8 cellular contexts compared by ENCODE assay signal in the genomic region with DNA sequence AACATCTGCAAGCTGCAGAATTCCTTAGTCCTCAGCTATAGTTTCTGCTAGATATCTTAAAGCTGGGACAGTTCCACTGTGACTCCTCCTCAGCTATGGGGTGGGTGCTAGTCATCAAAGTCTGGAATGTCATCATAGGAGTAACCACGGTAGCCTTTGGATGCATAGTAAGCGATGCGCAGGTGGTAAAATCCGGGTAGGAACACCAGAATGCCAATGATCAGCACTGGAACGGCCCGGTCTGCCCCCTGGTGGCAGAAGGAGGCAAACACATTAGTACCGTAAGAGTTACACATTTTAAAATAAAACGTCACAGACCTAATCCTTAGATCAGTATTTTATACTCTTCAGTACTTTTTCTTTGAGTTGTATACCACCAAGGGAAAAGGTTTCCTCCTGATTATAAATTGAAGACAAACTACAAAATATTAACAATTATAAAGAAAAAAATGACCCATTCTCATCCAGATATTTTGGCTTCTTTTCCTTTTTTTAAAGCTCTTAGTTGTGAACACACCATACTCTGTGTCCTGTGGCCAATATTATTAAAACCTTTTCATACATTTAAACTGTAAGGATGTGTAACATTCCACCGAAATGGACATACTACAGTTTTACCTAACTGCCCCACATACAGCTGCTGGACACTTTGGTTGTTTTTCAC. TPM values are rescaled to one million over a fixed set of nuclear protein-coding genes. Genes with fewer than 3 reads are reported as not detected.
A peak's percentile ranks its signal among the peaks of the same experiment; 100 is the strongest.
DNase-seq lines count a peak whose midpoint lies in the region; ATAC-seq, FAIRE-seq and TF ChIP-seq lines count a peak whose summit lies in the region.

No MANE protein-coding gene starts in this region.

- H3K36me3 ChIP-seq in H7 (replicated peaks; ENCODE audit: control insufficient read depth, insufficient read depth, low read length) (peaks cover 15% of the 10 kb centered on the region), HepG2 (replicated peaks in 1 of 2; ENCODE audit: control insufficient read depth in 1 of 2, insufficient read depth in 2 of 2, low read length in 2 of 2) (peaks cover 22 to 84% of the 10 kb centered on the region in 2 experiments)

- H3K27me3 ChIP-seq in CD4-positive, alpha-beta T cell (ENCODE audit: control insufficient read depth, insufficient read depth, low read length) = no peaks in the 10 kb centered on the region
- no peaks in the 10 kb centered on the region for H3K27me3 ChIP-seq in H7 (ENCODE audit: control insufficient read depth, insufficient read depth, low read length)
- no peaks in the 10 kb centered on the region for H3K27me3 ChIP-seq in HepG2 (ENCODE audit: control insufficient read depth in 1 of 2, insufficient read depth in 2 of 2, low read length in 2 of 2)

- FAIRE-seq in HepG2 (lab: Jason Lieb, UNC) = peak; percentile 88

- intact Hi-C loops in CD4-positive, alpha-beta T cell (cut with DNase I, micrococcal nuclease) = loop anchor here (1.0 to 2.0 kb wide), 3 partner anchors 44 to 494 kb away; no protein-coding TSS in a partner anchor
- intact Hi-C loops in activated CD4-positive, alpha-beta T cell treated with anti-CD3 and anti-CD28 coated beads for 36 hours (cut with DNase I, micrococcal nuclease) = loop anchor here (1.0 to 10.0 kb wide), 7 partner anchors 22 to 494 kb away; a partner anchor contains a TSS
- intact Hi-C loops in HepG2 (cut with micrococcal nuclease; ENCODE audit: unreplicated experiment) = loop anchor here (1.0 to 2.0 kb wide), 4 partner anchors 45 to 494 kb away; no protein-coding TSS in a partner anchor

- no peak overlapping the region for H3K9ac ChIP-seq in HepG2 (ENCODE audit: insufficient read depth, low read depth, low read length)

- no peaks in the 10 kb centered on the region for H3K4me1 ChIP-seq in HepG2 (ENCODE audit: insufficient read depth, low read length)

- TF ChIP-seq EP300 in HepG2 (IDR thresholded peaks at IDR 0.05; ENCODE audit: low read depth in 2 of 2, low read length in 2 of 2) (no peak), HepG2 (CRISPR knock-in tag; IDR thresholded peaks at IDR 0.05; ENCODE audit: borderline replicate concordance) (no peak)

- H2AFZ ChIP-seq in HepG2 (ENCODE audit: low read length) = no peak overlapping the region

- H3K4me2 ChIP-seq in HepG2 (ENCODE audit: low read depth, low read length) = no peak overlapping the region

- H4K20me1 ChIP-seq in HepG2 (ENCODE audit: insufficient read depth, low read length) = no peaks in the 10 kb centered on the region

- H3K36me3 Mint-ChIP-seq in CD4-positive, alpha-beta T cell (ENCODE audit: low read depth) = peaks cover 79% of the 10 kb centered on the region
- H3K36me3 Mint-ChIP-seq in activated CD4-positive, alpha-beta T cell treated with anti-CD3 and anti-CD28 coated beads for 36 hours (ENCODE audit: low read depth) = peaks cover 54% of the 10 kb centered on the region
- H3K36me3 Mint-ChIP-seq in chondrocyte (ENCODE audit: low read depth) = peaks cover 30% of the 10 kb centered on the region

- H3K4me3 ChIP-seq in H7 (ENCODE audit: insufficient read depth, low read depth, low read length) (no peak overlapping the region), HepG2 (replicated peaks in 1 of 3; ENCODE audit: insufficient read depth in 1 of 3, low read depth in 2 of 3, low read length in 3 of 3) (no peak overlapping the region)

- H3K9me3 Mint-ChIP-seq in CD4-positive, alpha-beta T cell = no peaks in the 10 kb centered on the region
- H3K9me3 Mint-ChIP-seq in activated CD4-positive, alpha-beta T cell treated with anti-CD3 and anti-CD28 coated beads for 36 hours (ENCODE audit: low read depth) = no peaks in the 10 kb centered on the region
- H3K9me3 Mint-ChIP-seq in chondrocyte (ENCODE audit: low read depth) = no peaks in the 10 kb centered on the region

- no peak for TF ChIP-seq POLR2A in HepG2 (IDR thresholded peaks at IDR 0.05; ENCODE audit: insufficient read depth in 1 of 2, low read depth in 2 of 2, low read length in 2 of 2)
- TF ChIP-seq POLR2A in GM18505 (IDR thresholded peaks at IDR 0.05; ENCODE audit: borderline replicate concordance, extremely low read depth, insufficient read depth, insufficient read length) = no peak

- ATAC-seq in CD4-positive, alpha-beta T cell (ENCODE audit: poor library complexity) = peak; percentile 95
- peak; percentile 89 for ATAC-seq in activated CD4-positive, alpha-beta T cell treated with anti-CD3 and anti-CD28 coated beads for 36 hours
- ATAC-seq in HepG2 (peak; percentile 81), GM18505 (IDR thresholded peaks at IDR 0.05; ENCODE audit: unreplicated experiment) (no peak)

- no peak overlapping the region for H3K27ac ChIP-seq in CD4-positive, alpha-beta T cell (ENCODE audit: low read depth, low read length)
- H3K27ac ChIP-seq in HepG2 (ENCODE audit: extremely low read length, insufficient read depth, low read length) = no peak overlapping the region

- WGBS in HepG2 (ENCODE audit: low lambda C conversion rate) = 26% methylated on average over 9 of the region's 9 CpGs

- peaks cover 6% of the 10 kb centered on the region for H3K79me2 ChIP-seq in HepG2 (ENCODE audit: insufficient read depth, low read length)

- TF ChIP-seq CTCF in CD4-positive, alpha-beta T cell (IDR thresholded peaks at IDR 0.05) = peak; percentile 97
- peak; percentile 98 for TF ChIP-seq CTCF in chondrocyte (IDR thresholded peaks at IDR 0.05)
- TF ChIP-seq CTCF in HepG2 (CRISPR knock-in tag; IDR thresholded peaks at IDR 0.05) = peak; percentile 95

- in situ Hi-C loops in HepG2 (cut with HindIII; ENCODE audit: extremely low pct_ligation_motif_present, low pct_unique_long_range_greater_than_20kb) = loop anchor here (10.0 kb wide), 1 partner anchor 106 kb away; no protein-coding TSS in a partner anchor

- H3K27me3 Mint-ChIP-seq in CD4-positive, alpha-beta T cell = no peaks in the 10 kb centered on the region
- H3K27me3 Mint-ChIP-seq in activated CD4-positive, alpha-beta T cell treated with anti-CD3 and anti-CD28 coated beads for 36 hours = no peaks in the 10 kb centered on the region
- no peaks in the 10 kb centered on the region for H3K27me3 Mint-ChIP-seq in chondrocyte (ENCODE audit: low read depth)

- peak; percentile 94 for TF ChIP-seq RAD21 in HepG2 (CRISPR knock-in tag; IDR thresholded peaks at IDR 0.05)

- peaks cover 17% of the 10 kb centered on the region for H3K4me1 Mint-ChIP-seq in CD4-positive, alpha-beta T cell (ENCODE audit: low read depth)
- peaks cover 5% of the 10 kb centered on the region for H3K4me1 Mint-ChIP-seq in activated CD4-positive, alpha-beta T cell treated with anti-CD3 and anti-CD28 coated beads for 36 hours
- H3K4me1 Mint-ChIP-seq in chondrocyte (ENCODE audit: low read depth) = peaks cover 3% of the 10 kb centered on the region

- H3K9me3 ChIP-seq in CD4-positive, alpha-beta T cell (ENCODE audit: control insufficient read depth, low read length) = no peaks in the 10 kb centered on the region
- H3K9me3 ChIP-seq in HepG2 (ENCODE audit: low read length) = no peaks in the 10 kb centered on the region

- DNase-seq in CD4-positive, alpha-beta T cell = peak; percentile 60 to 83 (median 72)
- peak; percentile 82 for DNase-seq in H7
- DNase-seq in NCI-H2227 (lab: John Stamatoyannopoulos, UW; ENCODE audit: unreplicated experiment) = peak; percentile 71
- DNase-seq in activated CD4-positive, alpha-beta T cell treated with anti-CD3 and anti-CD28 coated beads for 36 hours = peak; percentile 84
- DNase-seq in chondrocyte (ENCODE audit: low spot score) = no peak
- peak; percentile 63 for DNase-seq in HepG2 (ENCODE audit: low spot score)
- DNase-seq in stimulated activated CD4-positive, alpha-beta T cell treated with anti-CD3 and anti-CD28 coated beads, TNF-alpha, amount 100 ng/mL, for 1 hour (ENCODE audit: low read depth in 3 of 3, low spot score in 1 of 3) = peak; percentile 35 to 72 (median 52)

- POLR2A ChIA-PET in CD4-positive, alpha-beta T cell (lab: Charles Lee) = interaction anchor here (1.1 to 2.8 kb wide), 3 partner anchors 24 to 44 kb away, joined by 4 to 14 read pairs (median 5); a partner anchor contains a TSS
- POLR2A ChIA-PET in activated CD4-positive, alpha-beta T cell treated with anti-CD3 and anti-CD28 coated beads for 36 hours (lab: Charles Lee) = interaction anchor here (0.6 kb wide), 1 partner anchor 16 kb away, joined by 3 read pairs; no protein-coding TSS in a partner anchor
- POLR2A ChIA-PET in HepG2 (lab: Yijun Ruan, JAX) = interaction anchor here (0.8 to 1.1 kb wide), 2 partner anchors 19 to 26 kb away, joined by 3 read pairs; a partner anchor contains a TSS

- CTCF ChIA-PET in CD4-positive, alpha-beta T cell (lab: Charles Lee) = interaction anchor here (0.6 to 3.4 kb wide), 18 partner anchors 8 to 320 kb away, joined by 3 to 31 read pairs (median 4); a partner anchor contains a TSS
- CTCF ChIA-PET in activated CD4-positive, alpha-beta T cell treated with anti-CD3 and anti-CD28 coated beads for 36 hours (lab: Charles Lee) = interaction anchor here (0.5 to 5.2 kb wide), 46 partner anchors 10 to 435 kb away, joined by 3 to 63 read pairs (median 4); a partner anchor contains a TSS
- CTCF ChIA-PET in HepG2 (lab: Yijun Ruan, JAX; ENCODE audit: low intra/inter-chr PET ratio, low total read pairs) = interaction anchor here (0.7 to 1.5 kb wide), 6 partner anchors 44 to 360 kb away, joined by 3 to 17 read pairs (median 6); no protein-coding TSS in a partner anchor

- H3K27ac Mint-ChIP-seq in CD4-positive, alpha-beta T cell = peak overlapping the region; percentile 52
- H3K27ac Mint-ChIP-seq in activated CD4-positive, alpha-beta T cell treated with anti-CD3 and anti-CD28 coated beads for 36 hours = no peak overlapping the region
- peak overlapping the region; percentile 4 for H3K27ac Mint-ChIP-seq in chondrocyte (ENCODE audit: unreplicated experiment)

- no peak overlapping the region for H3K4me3 Mint-ChIP-seq in CD4-positive, alpha-beta T cell
- no peak overlapping the region for H3K4me3 Mint-ChIP-seq in activated CD4-positive, alpha-beta T cell treated with anti-CD3 and anti-CD28 coated beads for 36 hours
- H3K4me3 Mint-ChIP-seq in chondrocyte (ENCODE audit: unreplicated experiment) = no peak overlapping the region

- BruUV-seq in HepG2 (replicated peaks; lab: Mats Ljungman, UMichigan) = no TSS peak

RNA-seq across cellular contexts. Expression of a gene that starts 12.1 kb away (rescaled TPM):
- 10 to 100 TPM; 22.6 to 27.1 TPM for total RNA-seq in CD4-positive, alpha-beta T cell
- total RNA-seq in H7 (2014; rRNA removed; shearing (Covaris generic)) = 119 and 138 TPM in 2 replicates
- 10 to 100 TPM; 63.7 to 66.3 TPM for total RNA-seq in activated CD4-positive, alpha-beta T cell treated with anti-CD3 and anti-CD28 coated beads for 36 hours
- total RNA-seq in chondrocyte (92.8 to 118 TPM (median 93.8 TPM) in 3 replicates), HepG2 (2016; rRNA removed; fragmentation: Illumina TruSeq; extraction: Trizol) (158 and 192 TPM in 2 replicates)
- 122 and 175 TPM in 2 replicates for total RNA-seq in HepG2 (2016; cell fraction: cytosol; rRNA removed; fragmentation: Illumina TruSeq; extraction: Trizol; ENCODE audit: low read depth)
- 162 and 186 TPM in 2 replicates for total RNA-seq in HepG2 (2016; cell fraction: insoluble cytoplasmic fraction; rRNA removed; fragmentation: Illumina TruSeq; extraction: Trizol)
- 303 and 344 TPM in 2 replicates for total RNA-seq in HepG2 (2016; cell fraction: membrane; rRNA removed; fragmentation: Illumina TruSeq; extraction: Trizol)
- total RNA-seq in HepG2 (2016; cell fraction: nucleus; rRNA removed; fragmentation: Illumina TruSeq; extraction: Trizol) = 81.6 and 92.8 TPM in 2 replicates
- polyA plus RNA-seq in HepG2 (2011; rRNA removed) = 250 and 325 TPM in 2 replicates
- 211 and 253 TPM in 2 replicates for polyA plus RNA-seq in HepG2 (2011; cell fraction: cytosol; rRNA removed)
- 57.2 and 73.6 TPM in 2 replicates for polyA plus RNA-seq in HepG2 (2011; cell fraction: nucleus; rRNA removed)
- 159 and 220 TPM in 2 replicates for polyA plus RNA-seq in HepG2 (2012)
- polyA plus RNA-seq in HepG2 (2016; cell fraction: cytosol; fragmentation: Illumina TruSeq; extraction: Trizol; ENCODE audit: low read depth) = 251 and 392 TPM in 2 replicates
- polyA plus RNA-seq in HepG2 (2016; cell fraction: insoluble cytoplasmic fraction; fragmentation: Illumina TruSeq; extraction: Trizol; ENCODE audit: low read depth) = 347 and 364 TPM in 2 replicates
- 489 and 569 TPM in 2 replicates for polyA plus RNA-seq in HepG2 (2016; cell fraction: membrane; fragmentation: Illumina TruSeq; extraction: Trizol; ENCODE audit: low read depth)
- polyA plus RNA-seq in HepG2 (2016; cell fraction: nucleus; fragmentation: Illumina TruSeq; extraction: Trizol; ENCODE audit: insufficient read depth, low read depth) = 196 and 201 TPM in 2 replicates
- polyA minus RNA-seq in HepG2 (2011; rRNA and poly(A)+ RNA removed; ENCODE audit: low replicate concordance) = 35.1 and 119 TPM in 2 replicates
- 82.6 and 91.2 TPM in 2 replicates for polyA minus RNA-seq in HepG2 (2011; cell fraction: cytosol; rRNA and poly(A)+ RNA removed)
- 41.5 and 46.2 TPM in 2 replicates for polyA minus RNA-seq in HepG2 (2011; cell fraction: nucleus; rRNA and poly(A)+ RNA removed)

RNA-seq across cellular contexts. Expression of a gene that starts 18.9 kb away (rescaled TPM):
- 10 to 100 TPM; 32.6 to 33.0 TPM for total RNA-seq in CD4-positive, alpha-beta T cell
- 294 and 304 TPM in 2 replicates for total RNA-seq in H7 (2014; rRNA removed; shearing (Covaris generic))
- total RNA-seq in activated CD4-positive, alpha-beta T cell treated with anti-CD3 and anti-CD28 coated beads for 36 hours = 100 to 1,000 TPM; 494 to 576 TPM
- total RNA-seq in chondrocyte = 46.3 to 117 TPM (median 49.4 TPM) in 3 replicates
- 655 and 1,008 TPM in 2 replicates for total RNA-seq in HepG2 (2016; rRNA removed; fragmentation: Illumina TruSeq; extraction: Trizol)
- total RNA-seq in HepG2 (2016; cell fraction: cytosol; rRNA removed; fragmentation: Illumina TruSeq; extraction: Trizol; ENCODE audit: low read depth) = 98.8 and 107 TPM in 2 replicates
- total RNA-seq in HepG2 (2016; cell fraction: insoluble cytoplasmic fraction; rRNA removed; fragmentation: Illumina TruSeq; extraction: Trizol) = 668 and 1,045 TPM in 2 replicates
- total RNA-seq in HepG2 (2016; cell fraction: membrane; rRNA removed; fragmentation: Illumina TruSeq; extraction: Trizol) = 125 and 133 TPM in 2 replicates
- 265 and 280 TPM in 2 replicates for total RNA-seq in HepG2 (2016; cell fraction: nucleus; rRNA removed; fragmentation: Illumina TruSeq; extraction: Trizol)
- polyA plus RNA-seq in HepG2 (2011; rRNA removed) = 174 and 229 TPM in 2 replicates
- 262 and 317 TPM in 2 replicates for polyA plus RNA-seq in HepG2 (2011; cell fraction: cytosol; rRNA removed)
- polyA plus RNA-seq in HepG2 (2011; cell fraction: nucleus; rRNA removed) = 129 and 154 TPM in 2 replicates
- 119 and 185 TPM in 2 replicates for polyA plus RNA-seq in HepG2 (2012)
- polyA plus RNA-seq in HepG2 (2016; cell fraction: cytosol; fragmentation: Illumina TruSeq; extraction: Trizol; ENCODE audit: low read depth) = 44.9 and 46.3 TPM in 2 replicates
- polyA plus RNA-seq in HepG2 (2016; cell fraction: insoluble cytoplasmic fraction; fragmentation: Illumina TruSeq; extraction: Trizol; ENCODE audit: low read depth) = 1,031 and 1,115 TPM in 2 replicates
- 59.3 and 65.9 TPM in 2 replicates for polyA plus RNA-seq in HepG2 (2016; cell fraction: membrane; fragmentation: Illumina TruSeq; extraction: Trizol; ENCODE audit: low read depth)
- 404 and 418 TPM in 2 replicates for polyA plus RNA-seq in HepG2 (2016; cell fraction: nucleus; fragmentation: Illumina TruSeq; extraction: Trizol; ENCODE audit: insufficient read depth, low read depth)
- 287 and 339 TPM in 2 replicates for polyA minus RNA-seq in HepG2 (2011; rRNA and poly(A)+ RNA removed; ENCODE audit: low replicate concordance)
- 119 and 149 TPM in 2 replicates for polyA minus RNA-seq in HepG2 (2011; cell fraction: cytosol; rRNA and poly(A)+ RNA removed)
- 61.0 and 63.3 TPM in 2 replicates for polyA minus RNA-seq in HepG2 (2011; cell fraction: nucleus; rRNA and poly(A)+ RNA removed)

RNA-seq across cellular contexts. Expression of a gene that starts 26.0 kb away (rescaled TPM):
- total RNA-seq in CD4-positive, alpha-beta T cell = 10 to 100 TPM; 62.4 to 65.0 TPM
- total RNA-seq in H7 (2014; rRNA removed; shearing (Covaris generic)) = 25.1 and 27.5 TPM in 2 replicates
- total RNA-seq in activated CD4-positive, alpha-beta T cell treated with anti-CD3 and anti-CD28 coated beads for 36 hours = 10 to 100 TPM; 34.3 to 41.3 TPM
- total RNA-seq in chondrocyte = 33.0 to 46.9 TPM (median 42.9 TPM) in 3 replicates
- total RNA-seq in HepG2 (2016; rRNA removed; fragmentation: Illumina TruSeq; extraction: Trizol) = 69.6 and 81.3 TPM in 2 replicates
- total RNA-seq in HepG2 (2016; cell fraction: cytosol; rRNA removed; fragmentation: Illumina TruSeq; extraction: Trizol; ENCODE audit: low read depth) = 29.8 and 34.6 TPM in 2 replicates
- total RNA-seq in HepG2 (2016; cell fraction: insoluble cytoplasmic fraction; rRNA removed; fragmentation: Illumina TruSeq; extraction: Trizol) = 67.6 and 76.1 TPM in 2 replicates
- total RNA-seq in HepG2 (2016; cell fraction: membrane; rRNA removed; fragmentation: Illumina TruSeq; extraction: Trizol) = 75.4 and 77.9 TPM in 2 replicates
- total RNA-seq in HepG2 (2016; cell fraction: nucleus; rRNA removed; fragmentation: Illumina TruSeq; extraction: Trizol) = 56.4 and 64.9 TPM in 2 replicates
- polyA plus RNA-seq in HepG2 (2011; rRNA removed) = 143 and 153 TPM in 2 replicates
- 73.9 and 132 TPM in 2 replicates for polyA plus RNA-seq in HepG2 (2011; cell fraction: cytosol; rRNA removed)
- polyA plus RNA-seq in HepG2 (2011; cell fraction: nucleus; rRNA removed) = 85.0 and 104 TPM in 2 replicates
- polyA plus RNA-seq in HepG2 (2012) = 48.6 and 65.3 TPM in 2 replicates
- polyA plus RNA-seq in HepG2 (2016; cell fraction: cytosol; fragmentation: Illumina TruSeq; extraction: Trizol; ENCODE audit: low read depth) = 29.3 and 38.2 TPM in 2 replicates
- 50.6 and 50.7 TPM in 2 replicates for polyA plus RNA-seq in HepG2 (2016; cell fraction: insoluble cytoplasmic fraction; fragmentation: Illumina TruSeq; extraction: Trizol; ENCODE audit: low read depth)
- polyA plus RNA-seq in HepG2 (2016; cell fraction: membrane; fragmentation: Illumina TruSeq; extraction: Trizol; ENCODE audit: low read depth) = 47.8 and 51.2 TPM in 2 replicates
- polyA plus RNA-seq in HepG2 (2016; cell fraction: nucleus; fragmentation: Illumina TruSeq; extraction: Trizol; ENCODE audit: insufficient read depth, low read depth) = 75.6 and 80.4 TPM in 2 replicates
- polyA minus RNA-seq in HepG2 (2011; rRNA and poly(A)+ RNA removed; ENCODE audit: low replicate concordance) = 57.4 and 273 TPM in 2 replicates
- polyA minus RNA-seq in HepG2 (2011; cell fraction: cytosol; rRNA and poly(A)+ RNA removed) = 55.2 and 56.1 TPM in 2 replicates
- 65.8 and 78.7 TPM in 2 replicates for polyA minus RNA-seq in HepG2 (2011; cell fraction: nucleus; rRNA and poly(A)+ RNA removed)
